In genomic region chr3:151316267-151316991, GRCh38 we compare ENCODE assay signal across 12 cellular contexts. TPM values are rescaled to one million over a fixed set of nuclear protein-coding genes. Genes with fewer than 3 reads are reported as not detected.
DNase-seq lines count a peak whose midpoint lies in the region; ATAC-seq, FAIRE-seq and TF ChIP-seq lines count a peak whose summit lies in the region.
"Had no signal": no experiment of that assay in that cellular context is flagged by ENCODE, and none has a peak within 500 bp of the region (broad histone marks: within the 10 kb centered on the region; RNA-seq: fewer than 3 reads in every experiment).

GPR87 (minus strand) TSS chr3:151316820; CDS start chr3:151300100, 16,720 bp downstream.

- no peak within 1 kb of the TSS; the same call in 1 of the 2 replicates for H3K4ac ChIP-seq in IMR-90 (ENCODE audit: low read depth, low read length)

- peak within 1 kb of the TSS; percentile 50 for H3K4me3 Mint-ChIP-seq in activated CD4-positive, alpha-beta T cell treated with anti-CD3 and anti-CD28 coated beads for 36 hours
- H3K4me3 Mint-ChIP-seq in endodermal cell, result no peak within 1 kb of the TSS

- peak within 1 kb of the TSS; percentile 46 for H2BK5ac ChIP-seq in IMR-90 (ENCODE audit: low read depth, low read length, poor library complexity, severe bottlenecking)

- no peak within 1 kb of the TSS for H3K4me3 ChIP-seq in IMR-90 (ENCODE audit: insufficient read depth, low read depth, low read length)
- peak within 1 kb of the TSS; percentile 51 for H3K4me3 ChIP-seq in endodermal cell (ENCODE audit: low read length)
- H3K4me3 ChIP-seq in small intestine (ENCODE audit: low read depth in 1 of 2, low read length in 2 of 2), result no peak within 1 kb of the TSS
- H3K4me3 ChIP-seq: heart right ventricle had no signal

- H3K27ac ChIP-seq in IMR-90 (ENCODE audit: insufficient read depth, low read length) (peak within 1 kb of the TSS; percentile 32), endodermal cell (ENCODE audit: low read depth, low read length) (no peak within 1 kb of the TSS), small intestine (ENCODE audit: low read depth in 1 of 2, low read length in 1 of 2) (no peak within 1 kb of the TSS)
- H3K27ac ChIP-seq: heart right ventricle, parathyroid adenoma had no signal

- FAIRE-seq in small intestine (lab: Jason Lieb, UNC), result no peak

- H3K14ac ChIP-seq in IMR-90 (replicated peaks; ENCODE audit: low read depth, low read length), result 0 out of 2 replicates have a peak within 1 kb of the TSS, but pooled peaks have one; percentile 37

- no peak within 1 kb of the TSS for H2AK9ac ChIP-seq in IMR-90 (replicated peaks; ENCODE audit: low read depth, low read length, poor library complexity)

- H2AFZ ChIP-seq in IMR-90 (replicated peaks; ENCODE audit: low read length, poor library complexity), result no peak within 1 kb of the TSS
- H2AFZ ChIP-seq: parathyroid adenoma had no signal

- H3K4me2 ChIP-seq in IMR-90 (ENCODE audit: low read depth, low read length), result no peak within 1 kb of the TSS

- DNase-seq in activated CD4-positive, alpha-beta T cell treated with anti-CD3 and anti-CD28 coated beads for 36 hours, result peak; percentile 50
- DNase-seq in activated CD4-positive, alpha-beta T cell treated with anti-CD3 and anti-CD28 coated beads for 1 hour, result no peak
- DNase-seq in IMR-90 (peak; percentile 49), endodermal cell (peak; percentile 58), small intestine (peak; percentile 2), cerebellar nuclear complex (lab: John Stamatoyannopoulos, UW) (no peak), RKO (ENCODE audit: low spot score) (no peak)
- DNase-seq: heart right ventricle, NCI-H1417 had no signal

- peaks cover 14% of the 10 kb centered on the region for H3K4me1 ChIP-seq in IMR-90 (ENCODE audit: control insufficient read depth, insufficient read depth, low read length)
- H3K4me1 ChIP-seq in endodermal cell (ENCODE audit: control insufficient read depth, insufficient read depth, low read length), result peaks cover 9% of the 10 kb centered on the region
- H3K4me1 ChIP-seq in small intestine (ENCODE audit: control insufficient read depth in 2 of 2, insufficient read depth in 1 of 2, low read depth in 1 of 2, low read length in 1 of 2), result no peaks in the 10 kb centered on the region
- H3K4me1 ChIP-seq: parathyroid adenoma had no signal

- peak within 1 kb of the TSS in 1 of 2 experiments; percentile 71; a peak in 2 of 4 replicates for H4K8ac ChIP-seq in IMR-90 (ENCODE audit: low read depth in 2 of 2, low read length in 2 of 2)

- dilution Hi-C loops in IMR-90 (cut with HindIII; ENCODE audit: low sequenced_read_pairs, unreplicated experiment), result no loop called here

- peaks cover 6% of the 10 kb centered on the region; the same call in 1 of the 2 replicates for H3K9me1 ChIP-seq in IMR-90 (ENCODE audit: insufficient read depth, low read length)

- no peak within 1 kb of the TSS for H3K56ac ChIP-seq in IMR-90 (ENCODE audit: extremely low read depth, insufficient read depth, low read length)

- H4K20me1 ChIP-seq in IMR-90 (ENCODE audit: insufficient read depth, low read length), result no peaks in the 10 kb centered on the region

- H3K36me3 ChIP-seq in IMR-90 (ENCODE audit: control insufficient read depth, insufficient read depth, low read length) (no peaks in the 10 kb centered on the region), endodermal cell (ENCODE audit: control insufficient read depth, insufficient read depth, low read length) (no peaks in the 10 kb centered on the region), small intestine (ENCODE audit: control insufficient read depth in 2 of 2, insufficient read depth in 2 of 2, low read length in 2 of 2) (no peaks in the 10 kb centered on the region)
- H3K36me3 ChIP-seq: heart right ventricle had no signal

- H3K4me1 Mint-ChIP-seq in activated CD4-positive, alpha-beta T cell treated with anti-CD3 and anti-CD28 coated beads for 36 hours, result peaks cover 47% of the 10 kb centered on the region
- peaks cover 39% of the 10 kb centered on the region for H3K4me1 Mint-ChIP-seq in endodermal cell

- peak; percentile 83 for ATAC-seq in activated CD4-positive, alpha-beta T cell treated with anti-CD3 and anti-CD28 coated beads for 36 hours
- no peak for ATAC-seq in IMR-90 (ENCODE audit: low read depth)
- ATAC-seq in HG03342 (IDR thresholded peaks at IDR 0.05; ENCODE audit: unreplicated experiment), result no peak
- ATAC-seq: heart right ventricle had no signal

- H3K9me3 ChIP-seq in IMR-90 (ENCODE audit: control insufficient read depth, insufficient read depth, low read length) (peaks cover 5% of the 10 kb centered on the region), endodermal cell (ENCODE audit: control insufficient read depth, low read length) (peaks cover 5% of the 10 kb centered on the region), small intestine (ENCODE audit: control insufficient read depth, low read depth) (no peaks in the 10 kb centered on the region)
- H3K9me3 ChIP-seq: heart right ventricle had no signal

- POLR2A ChIA-PET in activated CD4-positive, alpha-beta T cell treated with anti-CD3 and anti-CD28 coated beads for 36 hours (lab: Charles Lee), result interaction anchor here (0.6 to 1.9 kb wide), 6 partner anchors 9 to 116 kb away, joined by 3 to 16 read pairs (median 4); no protein-coding TSS in a partner anchor
- POLR2A ChIA-PET in IMR-90 (lab: Charles Lee; ENCODE audit: unreplicated experiment), result no interaction called here

- H2BK15ac ChIP-seq in IMR-90 (ENCODE audit: low read depth, low read length), result peak within 1 kb of the TSS; percentile 72; the same call in 2 of the 3 replicates

- intact Hi-C loops in activated CD4-positive, alpha-beta T cell treated with anti-CD3 and anti-CD28 coated beads for 36 hours (cut with DNase I, micrococcal nuclease), result loop anchor here (1.0 to 5.0 kb wide), 9 partner anchors 11 to 941 kb away; partner anchors contain the start of genes GPR171 (in 1 of the 2) and TSC22D2 (in 1 of the 2)
- intact Hi-C loops in IMR-90 (cut with micrococcal nuclease), result no loop called here

- H3K9ac ChIP-seq in IMR-90 (ENCODE audit: low read depth, low read length), result no peak within 1 kb of the TSS
- H3K9ac ChIP-seq in endodermal cell (ENCODE audit: extremely low read depth, low read length, poor library complexity, severe bottlenecking), result peak within 1 kb of the TSS; percentile 53
- H3K9ac ChIP-seq: parathyroid adenoma had no signal

- no peak for TF ChIP-seq POLR2A in IMR-90 (IDR thresholded peaks at IDR 0.05; ENCODE audit: low read depth, low read length)

- H4K5ac ChIP-seq in IMR-90 (ENCODE audit: low read depth, low read length), result peak within 1 kb of the TSS; percentile 64; the same call in 1 of the 2 replicates

- no peaks in the 10 kb centered on the region for H3K79me1 ChIP-seq in IMR-90 (ENCODE audit: low read depth in 1 of 2, low read length in 2 of 2)

- peak within 1 kb of the TSS; percentile 75 for H2BK20ac ChIP-seq in IMR-90 (ENCODE audit: low read depth, low read length)

- H2BK120ac ChIP-seq in IMR-90 (ENCODE audit: low read depth, low read length), result peak within 1 kb of the TSS; percentile 66

- no peaks in the 10 kb centered on the region for H3K9me3 Mint-ChIP-seq in activated CD4-positive, alpha-beta T cell treated with anti-CD3 and anti-CD28 coated beads for 36 hours (ENCODE audit: low read depth)
- no peaks in the 10 kb centered on the region for H3K9me3 Mint-ChIP-seq in endodermal cell

- in situ Hi-C loops in IMR-90 (cut with MboI; ENCODE audit: low sequenced_read_pairs), result no loop called here

- H3K23ac ChIP-seq in IMR-90 (ENCODE audit: low read depth, low read length), result 0 out of 2 replicates have a peak within 1 kb of the TSS, but pooled peaks have one; percentile 82

- CTCF ChIA-PET in activated CD4-positive, alpha-beta T cell treated with anti-CD3 and anti-CD28 coated beads for 36 hours (lab: Charles Lee), result interaction anchor here (0.6 to 1.9 kb wide), 11 partner anchors 9 to 212 kb away, joined by 3 to 15 read pairs (median 3); no protein-coding TSS in a partner anchor
- CTCF ChIA-PET in IMR-90 (lab: Yijun Ruan, JAX), result interaction anchor here (1.0 to 1.2 kb wide), 2 partner anchors 11 kb away, joined by 3 to 8 read pairs; no protein-coding TSS in a partner anchor

- no peaks in the 10 kb centered on the region for H3K36me3 Mint-ChIP-seq in activated CD4-positive, alpha-beta T cell treated with anti-CD3 and anti-CD28 coated beads for 36 hours (ENCODE audit: low read depth)
- H3K36me3 Mint-ChIP-seq in endodermal cell (ENCODE audit: low read depth), result no peaks in the 10 kb centered on the region

- no peak for TF ChIP-seq RAD21 in IMR-90 (IDR thresholded peaks at IDR 0.05; ENCODE audit: low read length)

- no peak within 1 kb of the TSS; the same call in 1 of the 2 replicates for H4K91ac ChIP-seq in IMR-90 (ENCODE audit: insufficient read depth, low read depth, low read length)

- peak within 1 kb of the TSS; percentile 33; the same call in 1 of the 2 replicates for H2AK5ac ChIP-seq in IMR-90 (ENCODE audit: low read depth, low read length)

- H3K27me3 ChIP-seq in IMR-90 (ENCODE audit: control insufficient read depth, insufficient read depth, low read length), result no peaks in the 10 kb centered on the region
- no peaks in the 10 kb centered on the region for H3K27me3 ChIP-seq in endodermal cell (ENCODE audit: control insufficient read depth, insufficient read depth, low read length, poor library complexity, severe bottlenecking)
- H3K27me3 ChIP-seq in small intestine (ENCODE audit: control insufficient read depth in 2 of 2, insufficient read depth in 2 of 2, low read length in 2 of 2), result no peaks in the 10 kb centered on the region
- H3K27me3 ChIP-seq: heart right ventricle had no signal

- WGBS in IMR-90 (ENCODE audit: extremely low coverage in 2 of 2, insufficient read length in 1 of 2), 2 experiments, result no CpG with 5 or more reads among the region's 7 CpGs
- WGBS in endodermal cell (ENCODE audit: insufficient coverage in 1 of 2, insufficient read length in 1 of 2), 2 experiments, result 81 to 100% methylated on average over 1 to 7 of the region's 7 CpGs
- WGBS in small intestine, 3 donors, result 56 to 69% (median 67%) methylated on average over 7 of the region's 7 CpGs

- peak within 1 kb of the TSS; percentile 90 for H3K27ac Mint-ChIP-seq in activated CD4-positive, alpha-beta T cell treated with anti-CD3 and anti-CD28 coated beads for 36 hours
- peak within 1 kb of the TSS; percentile 30 for H3K27ac Mint-ChIP-seq in endodermal cell

- peak within 1 kb of the TSS; percentile 83 for H3K18ac ChIP-seq in IMR-90 (ENCODE audit: low read depth, low read length)

- no peak for TF ChIP-seq CTCF in IMR-90 (conservative IDR thresholded peaks at IDR 0.05; ENCODE audit: low read depth, low read length)
- TF ChIP-seq CTCF in endodermal cell (conservative IDR thresholded peaks at IDR 0.05), result no peak

- BruUV-seq in IMR-90 (replicated peaks; lab: Mats Ljungman, UMichigan), result no TSS peak

- peaks cover 2% of the 10 kb centered on the region for H3K27me3 Mint-ChIP-seq in activated CD4-positive, alpha-beta T cell treated with anti-CD3 and anti-CD28 coated beads for 36 hours
- H3K27me3 Mint-ChIP-seq in endodermal cell (ENCODE audit: insufficient read depth), result no peaks in the 10 kb centered on the region

RNA-seq across cellular contexts. Expression of gene GPR87, which starts in this region (rescaled TPM):
- total RNA-seq in activated CD4-positive, alpha-beta T cell treated with anti-CD3 and anti-CD28 coated beads for 36 hours, result 1 to 10 TPM; 2.3 to 2.5 TPM
- total RNA-seq in IMR-90 (2012; rRNA removed) (0.28 and 0.36 TPM in 2 replicates), endodermal cell (not detected)
- polyA plus RNA-seq in IMR-90 (2012; rRNA removed) (0.26 TPM in 2 replicates), small intestine (not detected)
- polyA plus RNA-seq in IMR-90 (2012; cell fraction: cytosol; rRNA removed), result 0.05 and 0.06 TPM in 2 replicates
- polyA plus RNA-seq in IMR-90 (2012; cell fraction: nucleus; rRNA removed; ENCODE audit: low replicate concordance), result 0.05 and 0.21 TPM in 2 replicates
- 0.14 TPM for polyA plus RNA-seq in endodermal cell (2013, experiment 1 of 2)
- 0.29 TPM for polyA plus RNA-seq in endodermal cell (2013, experiment 2 of 2)
- total RNA-seq: heart right ventricle had no signal
- polyA plus RNA-seq: AG04450 had no signal

Comparison
In these comparisons a context has a peak if more than half of its experiments do, and no peak if none do; other contexts are left out.
1. Peak in DNase-seq and H3K27ac ChIP-seq in IMR-90; RNA of the gene not detected or under 1 TPM.
2. Peak in DNase-seq, H3K4me3 ChIP-seq and H3K9ac ChIP-seq in endodermal cell; RNA of the gene not detected or under 1 TPM.
3. Peak in DNase-seq in small intestine; RNA of the gene not detected or under 1 TPM.